Comparison of ENCODE assay signal across 31 cellular contexts in genomic region chr14:85619866-85620265, GRCh38.
DNase-seq lines count a peak whose midpoint lies in the region; ATAC-seq and TF ChIP-seq lines count a peak whose summit lies in the region.
"Had no signal": no experiment of that assay in that cellular context is flagged by ENCODE, and none has a peak within 500 bp of the region (broad histone marks: within the 10 kb centered on the region; RNA-seq: fewer than 3 reads in every experiment).

No MANE protein-coding gene starts in this region.

- H3K9me3 Mint-ChIP-seq in activated T-helper 1 cell treated with anti-CD3 and anti-CD28 coated beads, Interleukin-12 subunit alpha, Interleukin-12 subunit beta, Interleukin-2, Interleukin-4 antibody, amounts not matched to agents 30 ng/mL and 10 ng/mL and 1 ng/mL, durations not matched to agents 14 hours and 24 hours and 36 hours, result no peaks in the 10 kb centered on the region
- H3K9me3 Mint-ChIP-seq: activated T-cell treated with anti-CD3 and anti-CD28 coated beads, Interleukin-2, amount 50 U/mL, for 72 hours; type B pancreatic cell had no signal

- no peak for TF ChIP-seq POLR2A in erythroblast (IDR thresholded peaks at IDR 0.05; ENCODE audit: low read length)

- peak; percentile 64 for DNase-seq in SIG-M5 treated with dmso at 0.1 percent for 504 hours (lab: John Stamatoyannopoulos, UW; ENCODE audit: unreplicated experiment)
- DNase-seq in SIG-M5 (lab: John Stamatoyannopoulos, UW), result no peak
- DNase-seq in NOMO-1 treated with dmso at 0.1 percent for 144 hours (lab: John Stamatoyannopoulos, UW; ENCODE audit: unreplicated experiment), result peak; percentile 52
- DNase-seq in erythroblast (lab: John Stamatoyannopoulos, UW), result peak; percentile 58 to 86
- DNase-seq in activated T-helper 1 cell treated with anti-CD3 and anti-CD28 coated beads, Interleukin-12 subunit alpha, Interleukin-12 subunit beta, Interleukin-2, Interleukin-4 antibody, amounts not matched to agents 30 ng/mL and 10 ng/mL and 1 ng/mL, durations not matched to agents 14 hours and 24 hours and 36 hours (ENCODE audit: low spot score), result no peak
- DNase-seq in NCI-H446 (lab: John Stamatoyannopoulos, UW), result no peak
- no peak for DNase-seq in activated CD4-positive, alpha-beta T cell treated with anti-CD3 and anti-CD28 coated beads, Interleukin-2, amount 50 U/mL, for 48 hours
- DNase-seq: 8988T; activated CD4-positive, alpha-beta T cell treated with anti-CD3 and anti-CD28 coated beads, Interleukin-2, amount 50 U/mL, for 4 hours; activated naive CD4-positive, alpha-beta T cell treated with Interleukin-2 at 50 U/mL for 16 hours; activated T-cell treated with anti-CD3 and anti-CD28 coated beads, Interleukin-2, amount 50 U/mL, for 72 hours; body of pancreas; dermis blood vessel endothelial cell; DND-41; esophagus squamous epithelium; foreskin keratinocyte; heart right ventricle; kidney; midbrain; naive thymus-derived CD4-positive, alpha-beta T cell; NCI-H1092; NCI-H187; NCI-H2171; NCI-H524 treated with DMSO at 0.1 percent for 48 hours; stimulated activated naive CD4-positive, alpha-beta T cell; T-helper 1 cell had no signal

- H3K27ac Mint-ChIP-seq in activated T-helper 1 cell treated with anti-CD3 and anti-CD28 coated beads, Interleukin-12 subunit alpha, Interleukin-12 subunit beta, Interleukin-2, Interleukin-4 antibody, amounts not matched to agents 30 ng/mL and 10 ng/mL and 1 ng/mL, durations not matched to agents 14 hours and 24 hours and 36 hours, result no peak overlapping the region
- H3K27ac Mint-ChIP-seq: activated T-cell treated with anti-CD3 and anti-CD28 coated beads, Interleukin-2, amount 50 U/mL, for 72 hours; naive thymus-derived CD4-positive, alpha-beta T cell; type B pancreatic cell had no signal

- no peak for ATAC-seq in GM18502 (IDR thresholded peaks at IDR 0.05; ENCODE audit: poor library complexity, unreplicated experiment)
- ATAC-seq: activated CD4-positive, CD25-positive, alpha-beta regulatory T cell treated with anti-CD3 and anti-CD28 coated beads, Interleukin-2, amount 50 U/mL, for 24 hours; activated T-cell treated with anti-CD3 and anti-CD28 coated beads, Interleukin-2, amount 50 U/mL, for 72 hours; body of pancreas; foreskin keratinocyte; HCT116; heart right ventricle; HepG2; naive thymus-derived CD4-positive, alpha-beta T cell had no signal

- intact Hi-C loops in activated T-helper 1 cell treated with anti-CD3 and anti-CD28 coated beads, Interleukin-12 subunit alpha, Interleukin-12 subunit beta, Interleukin-2, Interleukin-4 antibody, amounts not matched to agents 30 ng/mL and 10 ng/mL and 1 ng/mL, durations not matched to agents 14 hours and 24 hours and 36 hours (cut with micrococcal nuclease), result no loop called here

- H3K4me3 Mint-ChIP-seq in activated T-helper 1 cell treated with anti-CD3 and anti-CD28 coated beads, Interleukin-12 subunit alpha, Interleukin-12 subunit beta, Interleukin-2, Interleukin-4 antibody, amounts not matched to agents 30 ng/mL and 10 ng/mL and 1 ng/mL, durations not matched to agents 14 hours and 24 hours and 36 hours, result no peak overlapping the region
- H3K4me3 Mint-ChIP-seq: activated T-cell treated with anti-CD3 and anti-CD28 coated beads, Interleukin-2, amount 50 U/mL, for 72 hours; naive thymus-derived CD4-positive, alpha-beta T cell; type B pancreatic cell had no signal

- no peaks in the 10 kb centered on the region for H3K36me3 Mint-ChIP-seq in activated T-helper 1 cell treated with anti-CD3 and anti-CD28 coated beads, Interleukin-12 subunit alpha, Interleukin-12 subunit beta, Interleukin-2, Interleukin-4 antibody, amounts not matched to agents 30 ng/mL and 10 ng/mL and 1 ng/mL, durations not matched to agents 14 hours and 24 hours and 36 hours (ENCODE audit: low read depth)
- H3K36me3 Mint-ChIP-seq: naive thymus-derived CD4-positive, alpha-beta T cell had no signal

- H3K27me3 Mint-ChIP-seq in activated T-helper 1 cell treated with anti-CD3 and anti-CD28 coated beads, Interleukin-12 subunit alpha, Interleukin-12 subunit beta, Interleukin-2, Interleukin-4 antibody, amounts not matched to agents 30 ng/mL and 10 ng/mL and 1 ng/mL, durations not matched to agents 14 hours and 24 hours and 36 hours (ENCODE audit: insufficient read depth), result peaks cover 2% of the 10 kb centered on the region
- H3K27me3 Mint-ChIP-seq: naive thymus-derived CD4-positive, alpha-beta T cell; type B pancreatic cell had no signal

- H3K4me1 Mint-ChIP-seq in activated T-helper 1 cell treated with anti-CD3 and anti-CD28 coated beads, Interleukin-12 subunit alpha, Interleukin-12 subunit beta, Interleukin-2, Interleukin-4 antibody, amounts not matched to agents 30 ng/mL and 10 ng/mL and 1 ng/mL, durations not matched to agents 14 hours and 24 hours and 36 hours (ENCODE audit: low read depth), result no peaks in the 10 kb centered on the region
- H3K4me1 Mint-ChIP-seq: naive thymus-derived CD4-positive, alpha-beta T cell had no signal

Comparison
In these comparisons a context has a peak if more than half of its experiments do, and no peak if none do; other contexts are left out.
1. DNase-seq: peak in SIG-M5 treated with dmso at 0.1 percent for 504 hours (single experiment), NOMO-1 treated with dmso at 0.1 percent for 144 hours (single experiment) and erythroblast (2 of 2); none in SIG-M5 (single experiment), activated T-helper 1 cell treated with anti-CD3 and anti-CD28 coated beads, Interleukin-12 subunit alpha, Interleukin-12 subunit beta, Interleukin-2, Interleukin-4 antibody, amounts not matched to agents 30 ng/mL and 10 ng/mL and 1 ng/mL, durations not matched to agents 14 hours and 24 hours and 36 hours (single experiment), NCI-H446 (0 of 2) and activated CD4-positive, alpha-beta T cell treated with anti-CD3 and anti-CD28 coated beads, Interleukin-2, amount 50 U/mL, for 48 hours (0 of 2).